In the genomic region with DNA sequence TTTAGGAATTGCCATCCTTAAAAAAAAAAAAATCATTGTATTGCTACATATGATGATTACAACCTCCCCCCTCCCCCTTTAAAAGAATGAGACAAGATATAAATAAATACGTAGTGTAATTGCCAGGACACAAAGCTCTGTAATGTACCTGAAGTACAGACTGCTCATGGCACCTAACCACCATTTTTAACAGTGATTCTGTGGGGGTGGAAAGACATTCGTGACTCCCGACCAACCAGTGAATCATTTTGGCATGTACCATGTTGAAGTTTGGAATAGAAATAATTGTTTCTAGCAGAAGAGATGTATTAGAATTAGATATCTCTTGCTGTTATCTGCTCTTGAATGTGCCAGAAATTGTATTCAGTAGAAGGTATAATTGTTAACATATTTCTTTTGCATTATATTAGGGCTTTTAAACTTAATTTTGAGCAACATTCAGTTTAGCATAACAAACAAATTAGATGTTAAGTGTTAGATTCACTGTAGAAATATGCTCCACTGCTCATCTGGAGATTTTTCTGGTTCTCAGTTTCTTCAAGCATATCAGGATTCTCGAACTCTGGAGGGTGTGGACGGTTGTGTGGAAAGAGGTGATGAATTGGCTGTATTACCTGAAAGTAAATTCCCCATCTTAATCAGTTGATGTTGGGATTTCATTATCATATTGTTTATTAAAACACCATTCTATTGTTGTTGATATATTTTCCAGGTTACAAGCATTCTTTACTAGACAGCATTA, we compare ENCODE assay signal across 15 cellular contexts. TPM values are rescaled to one million over a fixed set of nuclear protein-coding genes. Genes with fewer than 3 reads are reported as not detected.
DNase-seq lines count a peak whose midpoint lies in the region; TF ChIP-seq lines count a peak whose summit lies in the region.
"Had no signal": no experiment of that assay in that cellular context is flagged by ENCODE, and none has a peak within 500 bp of the region (broad histone marks: within the 10 kb centered on the region; RNA-seq: fewer than 3 reads in every experiment).

No MANE protein-coding gene starts in this region.

- H3K4me1 ChIP-seq in mesenchymal stem cell (ENCODE audit: control insufficient read depth, insufficient read depth, low read depth, low read length) = peaks cover 6% of the 10 kb centered on the region

- WGBS in mesenchymal stem cell = 59% methylated on average over 2 of the region's 5 CpGs

- H3K9me3 ChIP-seq in mesenchymal stem cell (ENCODE audit: control insufficient read depth, low read length) = no peaks in the 10 kb centered on the region
- H3K9me3 ChIP-seq: mucosa of descending colon had no signal

- H3K4me2 ChIP-seq in mesenchymal stem cell (ENCODE audit: low read length, poor library complexity, severe bottlenecking) = no peak overlapping the region

- H3K23ac ChIP-seq in mesenchymal stem cell (ENCODE audit: low read length in 2 of 2) = no peak overlapping the region

- peak overlapping the region; percentile 82 for H3K27ac ChIP-seq in mesenchymal stem cell (ENCODE audit: low read length, poor library complexity, severe bottlenecking)

- peak; percentile 43 for DNase-seq in AG10803 (ENCODE audit: low read depth)
- DNase-seq in M059J (ENCODE audit: low read depth) = peak; percentile 58
- DNase-seq in astrocyte of the spinal cord (ENCODE audit: low read depth, low spot score) = peak; percentile 31
- DNase-seq in mesenchymal stem cell = no peak
- no peak for DNase-seq in NK-92 treated with Interleukin-12 subunit alpha and Interleukin-12 subunit beta, amount 100 ng/mL, for 24 hours (lab: John Stamatoyannopoulos, UW)
- DNase-seq in G401 (ENCODE audit: low spot score) = no peak
- no peak for DNase-seq in KBM-7
- no peak for DNase-seq in NCI-H146 (lab: John Stamatoyannopoulos, UW)
- DNase-seq: activated CD4-positive, alpha-beta memory T cell treated with anti-CD3 and anti-CD28 coated beads for 36 hours; activated naive CD8-positive, alpha-beta T cell treated with anti-CD3 and anti-CD28 coated beads, Interleukin-2, amount 50 U/mL, for 24 hours; activated T-cell treated with anti-CD3 and anti-CD28 coated beads, Interleukin-2, amount 50 U/mL, for 48 hours; head of caudate nucleus; mucosa of descending colon; occipital lobe; stimulated activated naive CD4-positive, alpha-beta T cell treated with Interleukin-2 at 50 U/mL for 16 hours had no signal

- H2BK5ac ChIP-seq in mesenchymal stem cell (ENCODE audit: low read depth, low read length, poor library complexity, severe bottlenecking) = no peak overlapping the region

- H2AK5ac ChIP-seq in mesenchymal stem cell (ENCODE audit: low read length, severe bottlenecking) = no peak overlapping the region

- H3K9ac ChIP-seq in mesenchymal stem cell (ENCODE audit: low read length) = peak overlapping the region; percentile 47

- H3K14ac ChIP-seq in mesenchymal stem cell (ENCODE audit: low read length in 2 of 2) = no peak overlapping the region

- H3K27me3 ChIP-seq in mesenchymal stem cell (ENCODE audit: control insufficient read depth in 1 of 2, insufficient read depth in 1 of 2, low read length in 2 of 2) = no peaks in the 10 kb centered on the region

- TF ChIP-seq CTCF in AG10803 (conservative IDR thresholded peaks at IDR 0.05; ENCODE audit: low read length) = no peak
- TF ChIP-seq CTCF in astrocyte of the spinal cord (IDR thresholded peaks at IDR 0.05; ENCODE audit: low read depth, low read length) = no peak

- in situ Hi-C loops in astrocyte of the spinal cord (cut with HindIII; ENCODE audit: low sequenced_read_pairs) = no loop called here
- in situ Hi-C loops in G401 (cut with HindIII; ENCODE audit: low sequenced_read_pairs) = no loop called here
- in situ Hi-C loops in KBM-7 (cut with MboI; ENCODE audit: low pct_unique_long_range_greater_than_20kb, low sequenced_read_pairs) = no loop called here

- no peaks in the 10 kb centered on the region for H3K36me3 ChIP-seq in mesenchymal stem cell (ENCODE audit: control insufficient read depth in 1 of 2, insufficient read depth in 2 of 2, low read depth in 1 of 2, low read length in 2 of 2)

- no peaks in the 10 kb centered on the region for H3K79me1 ChIP-seq in mesenchymal stem cell (replicated peaks; ENCODE audit: low read length, poor library complexity, severe bottlenecking)

- H3K4me3 ChIP-seq in AG10803 (ENCODE audit: low read length) (peak overlapping the region; percentile 3; the same call in 1 of the 2 replicates), astrocyte of the spinal cord (ENCODE audit: low read depth, low read length) (no peak overlapping the region), mesenchymal stem cell (ENCODE audit: insufficient read depth in 1 of 2, low read depth in 1 of 2, low read length in 2 of 2) (peak overlapping the region in 1 of 2 experiments; percentile 40)
- H3K4me3 ChIP-seq: mucosa of descending colon had no signal

- no peak overlapping the region for H2AFZ ChIP-seq in mesenchymal stem cell (ENCODE audit: low read depth, low read length)

- no peak overlapping the region for H3K4ac ChIP-seq in mesenchymal stem cell (ENCODE audit: low read depth in 1 of 2, low read length in 2 of 2)

- H2BK15ac ChIP-seq in mesenchymal stem cell (ENCODE audit: low read depth, poor library complexity, severe bottlenecking) = no peak overlapping the region

- no peak overlapping the region for H2BK12ac ChIP-seq in mesenchymal stem cell (ENCODE audit: low read length in 2 of 2)

- H3K18ac ChIP-seq in mesenchymal stem cell (ENCODE audit: low read depth in 1 of 2, low read length in 2 of 2) = no peak overlapping the region

- H4K8ac ChIP-seq in mesenchymal stem cell (ENCODE audit: low read length) = no peak overlapping the region

- no peak overlapping the region for H4K91ac ChIP-seq in mesenchymal stem cell (ENCODE audit: low read length)

- no peak overlapping the region for H2BK120ac ChIP-seq in mesenchymal stem cell (ENCODE audit: low read depth, low read length)

RNA-seq across cellular contexts. Expression of a gene that starts 31.1 kb away (rescaled TPM):
- 25.9 and 38.1 TPM in 2 replicates for total RNA-seq in M059J (2014; rRNA removed; shearing (Covaris generic))
- 16.3 TPM for polyA plus RNA-seq in mesenchymal stem cell (2013, experiment 1 of 2)
- polyA plus RNA-seq in mesenchymal stem cell (2013, experiment 2 of 2) = 17.0 TPM
- total RNA-seq in G401 (2014; rRNA removed; shearing (Covaris generic)) = 14.2 and 20.6 TPM in 2 replicates

Comparison
In these comparisons a context has a peak if more than half of its experiments do, and no peak if none do; other contexts are left out.
1. DNase-seq: peak in AG10803 (single experiment), M059J (single experiment) and astrocyte of the spinal cord (single experiment); none in mesenchymal stem cell (single experiment), NK-92 treated with Interleukin-12 subunit alpha and Interleukin-12 subunit beta, amount 100 ng/mL, for 24 hours (single experiment), G401 (single experiment), KBM-7 (single experiment) and NCI-H146 (single experiment).